22 cellular contexts compared by ENCODE assay signal in genomic region chr2:28163627-28164279, GRCh38.
DNase-seq lines count a peak whose midpoint lies in the region; ATAC-seq, FAIRE-seq and TF ChIP-seq lines count a peak whose summit lies in the region.
"Had no signal": no experiment of that assay in that cellular context is flagged by ENCODE, and none has a peak within 500 bp of the region (broad histone marks: within the 10 kb centered on the region; RNA-seq: fewer than 3 reads in every experiment).

No MANE protein-coding gene starts in this region.

- TF ChIP-seq CTCF in esophagus squamous epithelium (IDR thresholded peaks at IDR 0.05) (no peak), mucosa of descending colon (IDR thresholded peaks at IDR 0.05) (no peak), smooth muscle cell (IDR thresholded peaks at IDR 0.05; ENCODE audit: borderline replicate concordance, insufficient read depth, poor library complexity, severe bottlenecking) (no peak)

- H3K4me1 ChIP-seq in esophagus squamous epithelium (peaks cover 0 to 49% (median 17%) of the 10 kb centered on the region in 3 donors), mucosa of descending colon (ENCODE audit: low read depth) (peaks cover 5% of the 10 kb centered on the region), smooth muscle cell (ENCODE audit: low read depth) (peaks cover 25% of the 10 kb centered on the region)

- H4K20me1 ChIP-seq in smooth muscle cell (ENCODE audit: low read depth) = no peaks in the 10 kb centered on the region
- H4K20me1 ChIP-seq: BLaER1 had no signal

- H3K9ac ChIP-seq in SK-N-MC (ENCODE audit: insufficient read length) = no peak overlapping the region
- H3K9ac ChIP-seq in smooth muscle cell (ENCODE audit: low read depth) = no peak overlapping the region
- H3K9ac ChIP-seq: BLaER1 had no signal

- FAIRE-seq in H54 (lab: Jason Lieb, UNC) = no peak
- FAIRE-seq: keratinocyte had no signal

- H3K36me3 ChIP-seq in SK-N-MC (ENCODE audit: insufficient read depth, low read length) (no peaks in the 10 kb centered on the region), esophagus squamous epithelium (no peaks in the 10 kb centered on the region), mucosa of descending colon (ENCODE audit: low read depth) (no peaks in the 10 kb centered on the region), smooth muscle cell (ENCODE audit: low read depth) (no peaks in the 10 kb centered on the region)
- H3K36me3 ChIP-seq: right lobe of liver had no signal

- no peak for TF ChIP-seq POLR2A in esophagus squamous epithelium (IDR thresholded peaks at IDR 0.05)
- no peak for TF ChIP-seq POLR2A in H54 (IDR thresholded peaks at IDR 0.05; ENCODE audit: low read depth, low read length)

- H3K27me3 ChIP-seq in esophagus squamous epithelium = no peaks in the 10 kb centered on the region
- no peaks in the 10 kb centered on the region for H3K27me3 ChIP-seq in smooth muscle cell (ENCODE audit: low read depth)
- H3K27me3 ChIP-seq: BLaER1, right lobe of liver had no signal

- ATAC-seq in mucosa of descending colon = peak; percentile 41
- no peak for ATAC-seq in HG02763 (IDR thresholded peaks at IDR 0.05; ENCODE audit: unreplicated experiment)
- ATAC-seq in HG03460 (IDR thresholded peaks at IDR 0.05; ENCODE audit: unreplicated experiment) = no peak
- ATAC-seq: natural killer cell; stimulated activated effector memory CD8-positive, alpha-beta T cell treated with anti-CD3 and anti-CD28 coated beads, Interleukin-12 subunit alpha, Interleukin-12 subunit beta, amount 100 ng/mL, for 72 hours had no signal

- no peak overlapping the region for H3K4me3 ChIP-seq in SK-N-MC
- H3K4me3 ChIP-seq in esophagus squamous epithelium = no peak overlapping the region
- no peak overlapping the region for H3K4me3 ChIP-seq in mucosa of descending colon
- no peak overlapping the region for H3K4me3 ChIP-seq in smooth muscle cell
- H3K4me3 ChIP-seq: BLaER1, right lobe of liver had no signal

- H3K4me2 ChIP-seq in smooth muscle cell = peak overlapping the region; percentile 60
- H3K4me2 ChIP-seq: BLaER1 had no signal

- no peaks in the 10 kb centered on the region for H3K79me2 ChIP-seq in smooth muscle cell (ENCODE audit: low read depth)

- no peaks in the 10 kb centered on the region for H3K9me3 ChIP-seq in SK-N-MC (ENCODE audit: low read depth, low read length)
- no peaks in the 10 kb centered on the region for H3K9me3 ChIP-seq in esophagus squamous epithelium
- H3K9me3 ChIP-seq in mucosa of descending colon = no peaks in the 10 kb centered on the region
- no peaks in the 10 kb centered on the region for H3K9me3 ChIP-seq in smooth muscle cell (replicated peaks; ENCODE audit: low read depth)
- H3K9me3 ChIP-seq: BLaER1, right lobe of liver had no signal

- H2AFZ ChIP-seq in smooth muscle cell (ENCODE audit: low read depth) = no peak overlapping the region

- intact Hi-C loops in esophagus squamous epithelium (cut with DNase I) = no loop called here
- intact Hi-C loops in mucosa of descending colon (cut with DNase I, micrococcal nuclease) = no loop called here

- no peak for DNase-seq in SK-N-MC (ENCODE audit: low read depth, low spot score)
- DNase-seq in esophagus squamous epithelium (lab: John Stamatoyannopoulos, UW) = no peak
- no peak for DNase-seq in mucosa of descending colon
- no peak for DNase-seq in smooth muscle cell (lab: John Stamatoyannopoulos, UW; ENCODE audit: unreplicated experiment)
- no peak for DNase-seq in H54 (ENCODE audit: insufficient read length, low spot score)
- no peak for DNase-seq in activated naive CD4-positive, alpha-beta T cell treated with anti-CD3 and anti-CD28 coated beads, Interleukin-2, amount 50 U/mL, for 16 hours
- DNase-seq: activated CD4-positive, alpha-beta T cell treated with anti-CD3 and anti-CD28 coated beads, Interleukin-2, amount 10 ng/mL, durations not matched to agents 24 days and 14 days; central memory CD4-positive, alpha-beta T cell; DND-41; endodermal cell; glutamatergic neuron; MM.1S; natural killer cell; NCI-H2029; right lobe of liver; SHP77; T1000 had no signal

- 81 to 92% methylated on average over 6 of the region's 6 CpGs for WGBS in esophagus squamous epithelium, 2 donors
- 63% methylated on average over 6 of the region's 6 CpGs for WGBS in smooth muscle cell (ENCODE audit: low lambda C conversion rate)

- H3F3A ChIP-seq in smooth muscle cell (ENCODE audit: low read depth) = peaks cover 23% of the 10 kb centered on the region

- H3K27ac ChIP-seq in SK-N-MC (peak overlapping the region; percentile 90), esophagus squamous epithelium (peak overlapping the region in 3 of 4 donors; percentile 26 to 62 (median 46)), smooth muscle cell (ENCODE audit: low read depth) (peak overlapping the region; percentile 83)
- H3K27ac ChIP-seq: BLaER1, right lobe of liver had no signal
